ENCODE assay signal across 9 cellular contexts in genomic region chr4:182918791-182919302, GRCh38. TPM values are rescaled to one million over a fixed set of nuclear protein-coding genes. Genes with fewer than 3 reads are reported as not detected.
DNase-seq lines count a peak whose midpoint lies in the region; ATAC-seq, FAIRE-seq and TF ChIP-seq lines count a peak whose summit lies in the region.
"Had no signal": no experiment of that assay in that cellular context is flagged by ENCODE, and none has a peak within 500 bp of the region (broad histone marks: within the 10 kb centered on the region; RNA-seq: fewer than 3 reads in every experiment).

No MANE protein-coding gene starts in this region.

- no peak for TF ChIP-seq EP300 in K562 (IDR thresholded peaks at IDR 0.05; ENCODE audit: low read length)

- TF ChIP-seq POLR2A in K562 (conservative IDR thresholded peaks at IDR 0.05) = no peak

- FAIRE-seq in K562 (lab: Jason Lieb, UNC) = peak; percentile 26

- H3K4me1 ChIP-seq in BLaER1 = peaks cover 42% of the 10 kb centered on the region
- H3K4me1 ChIP-seq in K562 (replicated peaks in 1 of 2; ENCODE audit: control insufficient read depth in 2 of 2, insufficient read depth in 2 of 2, low read length in 2 of 2) = peaks cover 15 to 20% of the 10 kb centered on the region in 2 experiments
- peaks cover 24% of the 10 kb centered on the region for H3K4me1 ChIP-seq in HAP-1

- ATAC-seq in GM19468 (IDR thresholded peaks at IDR 0.05; ENCODE audit: extremely low read depth, unreplicated experiment) = peak; percentile 6
- peak; percentile 24 for ATAC-seq in HG03571 (IDR thresholded peaks at IDR 0.05; ENCODE audit: unreplicated experiment)
- no peak for ATAC-seq in K562

- H3K4me3 ChIP-seq in BLaER1 = no peak overlapping the region
- no peak overlapping the region for H3K4me3 ChIP-seq in K562
- no peak overlapping the region for H3K4me3 ChIP-seq in HAP-1

- TF ChIP-seq RAD21 in K562 (CRISPR knock-in tag; conservative IDR thresholded peaks at IDR 0.05 in 1 of 2, IDR thresholded peaks at IDR 0.05 in 1 of 2) = no peak

- peaks cover 17% of the 10 kb centered on the region for H3K36me3 ChIP-seq in BLaER1
- peaks cover 18% of the 10 kb centered on the region for H3K36me3 ChIP-seq in K562 (ENCODE audit: control insufficient read depth, insufficient read depth, low read length)
- peaks cover 11% of the 10 kb centered on the region for H3K36me3 ChIP-seq in HAP-1 (replicated peaks)

- DNase-seq in K562 (ENCODE audit: extremely low read depth in 1 of 4, low spot score in 3 of 4) (no peak), HAP-1 (ENCODE audit: low spot score in 2 of 2) (no peak), 8988T (no peak), AG08395 (ENCODE audit: low spot score) (no peak), amygdala (lab: John Stamatoyannopoulos, UW) (no peak)

- POLR2A ChIA-PET in K562 (lab: Yijun Ruan, JAX) = interaction anchor here (0.6 to 0.7 kb wide), 2 partner anchors 50 to 75 kb away, joined by 3 read pairs; no protein-coding TSS in a partner anchor

- H3K9ac ChIP-seq in BLaER1 = no peak overlapping the region
- no peak overlapping the region for H3K9ac ChIP-seq in K562 (ENCODE audit: insufficient read depth in 1 of 2, low read depth in 2 of 2, low read length in 2 of 2)

- H3K79me2 ChIP-seq in K562 (ENCODE audit: control insufficient read depth, insufficient read depth, low read length) = peaks cover 22% of the 10 kb centered on the region

- H3K4me2 ChIP-seq in BLaER1 (peak overlapping the region; percentile 87), K562 (ENCODE audit: insufficient read depth, low read length) (no peak overlapping the region)

- H4K20me1 ChIP-seq in BLaER1 = no peaks in the 10 kb centered on the region
- H4K20me1 ChIP-seq in K562 (replicated peaks; ENCODE audit: control insufficient read depth, insufficient read depth, low read length) = no peaks in the 10 kb centered on the region

- 87% methylated on average over 7 of the region's 7 CpGs for WGBS in K562 (ENCODE audit: insufficient coverage, low coverage, missing lambda C conversion rate)

- H3K27ac ChIP-seq in BLaER1 (no peak overlapping the region), K562 (ENCODE audit: extremely low read depth, low read depth, low read length) (no peak overlapping the region)

- H3K9me1 ChIP-seq in K562 (ENCODE audit: control insufficient read depth, insufficient read depth, low read length) = no peaks in the 10 kb centered on the region

- in situ Hi-C loops in K562 (cut with MboI) = no loop called here
- in situ Hi-C loops in HAP-1 (cut with MboI; ENCODE audit: low sequenced_read_pairs) = no loop called here

- H3K27me3 ChIP-seq in BLaER1 (no peaks in the 10 kb centered on the region), K562 (ENCODE audit: control insufficient read depth in 2 of 2, insufficient read depth in 2 of 2, low read length in 2 of 2) (no peaks in the 10 kb centered on the region), HAP-1 (ENCODE audit: low read depth) (no peaks in the 10 kb centered on the region)

- TF ChIP-seq CTCF in K562 (IDR thresholded peaks at IDR 0.05 in 2 of 3, conservative IDR thresholded peaks at IDR 0.05 in 1 of 3; ENCODE audit: insufficient read depth in 2 of 3, low read depth in 1 of 3, low read length in 3 of 3) = no peak

- CTCF ChIA-PET in K562 (lab: Yijun Ruan, JAX; ENCODE audit: low intra/inter-chr PET ratio) = interaction anchor here (1.3 kb wide), 1 partner anchor 343 kb away, joined by 4 read pairs; no protein-coding TSS in a partner anchor

- intact Hi-C loops in K562 (cut with micrococcal nuclease) = no loop called here

- H3K9me3 ChIP-seq in BLaER1 (no peaks in the 10 kb centered on the region), K562 (replicated peaks; ENCODE audit: control insufficient read depth, insufficient read depth, low read depth, low read length) (no peaks in the 10 kb centered on the region), HAP-1 (no peaks in the 10 kb centered on the region)
- H3K9me3 ChIP-seq: thoracic aorta had no signal

- no peak overlapping the region; the same call in 1 of the 2 replicates for H2AFZ ChIP-seq in K562 (ENCODE audit: low read depth, low read length)

- no TSS peak for BruUV-seq in K562 (replicated peaks; lab: Mats Ljungman, UMichigan)

TF ChIP-seq in K562, 482 proteins besides CTCF, POLR2A, EP300 and RAD21:
- TF ChIP-seq, protein P1, sequence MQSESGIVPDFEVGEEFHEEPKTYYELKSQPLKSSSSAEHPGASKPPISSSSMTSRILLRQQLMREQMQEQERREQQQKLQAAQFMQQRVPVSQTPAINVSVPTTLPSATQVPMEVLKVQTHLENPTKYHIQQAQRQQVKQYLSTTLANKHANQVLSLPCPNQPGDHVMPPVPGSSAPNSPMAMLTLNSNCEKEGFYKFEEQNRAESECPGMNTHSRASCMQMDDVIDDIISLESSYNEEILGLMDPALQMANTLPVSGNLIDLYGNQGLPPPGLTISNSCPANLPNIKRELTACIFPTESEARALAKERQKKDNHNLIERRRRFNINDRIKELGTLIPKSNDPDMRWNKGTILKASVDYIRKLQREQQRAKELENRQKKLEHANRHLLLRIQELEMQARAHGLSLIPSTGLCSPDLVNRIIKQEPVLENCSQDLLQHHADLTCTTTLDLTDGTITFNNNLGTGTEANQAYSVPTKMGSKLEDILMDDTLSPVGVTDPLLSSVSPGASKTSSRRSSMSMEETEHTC (IDR thresholded peaks at IDR 0.05) = no peak
- TF ChIP-seq ATF3 (IDR thresholded peaks at IDR 0.05) (peak; percentile 64; the same call in 1 of the 2 replicates), ATF3 (CRISPR knock-in tag; conservative IDR thresholded peaks at IDR 0.05) (no peak)

RNA-seq across cellular contexts. Expression of gene DCTD, which starts 1.7 kb away (rescaled TPM):
- 102 and 114 TPM in 2 replicates for total RNA-seq in K562 (2011; cell fraction: chromatin; rRNA removed; ENCODE audit: low replicate concordance)
- 84.7 and 95.4 TPM in 2 replicates for total RNA-seq in K562 (2011; cell fraction: nucleolus; rRNA removed)
- total RNA-seq in K562 (2011; cell fraction: nucleoplasm; rRNA removed) = 123 and 174 TPM in 2 replicates
- total RNA-seq in K562 (2014; rRNA removed) (54.8 and 63.8 TPM in 2 replicates), K562 (2014; rRNA removed; fragmentation: Illumina TruSeq; extraction: Trizol) (71.6 and 81.9 TPM in 2 replicates), K562 (2015; rRNA removed; fragmentation: Illumina TruSeq; extraction: Trizol) (75.1 and 76.5 TPM in 2 replicates), K562 (2021) (93.7 and 101 TPM in 2 replicates)
- polyA plus RNA-seq in K562 (2011; rRNA removed) (113 and 114 TPM in 2 replicates), K562 (2014; fragmentation: Illumina TruSeq; extraction: Trizol) (94.6 and 99.4 TPM in 2 replicates), K562 (2014; fragmentation: Nextera tagmentation; extraction: Ambion mirVana) (10 to 100 TPM; 38.7 to 51.8 TPM), K562 (2014; rRNA removed) (80.0 and 81.8 TPM in 2 replicates)
- polyA plus RNA-seq in K562 (2011; cell fraction: cytosol; rRNA removed) = 83.1 and 112 TPM in 2 replicates
- polyA plus RNA-seq in K562 (2011; cell fraction: nucleus; rRNA removed) = 148 and 169 TPM in 2 replicates
- 77.9 and 94.5 TPM in 2 replicates for polyA plus RNA-seq in K562 (2012)
- 128 and 153 TPM in 2 replicates for polyA minus RNA-seq in K562 (2011; rRNA and poly(A)+ RNA removed)
- polyA minus RNA-seq in K562 (2011; cell fraction: cytosol; rRNA and poly(A)+ RNA removed) = 40.1 and 42.8 TPM in 2 replicates
- 45.5 and 68.2 TPM in 2 replicates for polyA minus RNA-seq in K562 (2011; cell fraction: nucleus; rRNA and poly(A)+ RNA removed)
